Comparison of ENCODE assay signal across 15 cellular contexts in genomic region chr1:18462517-18462916, GRCh38. TPM values are rescaled to one million over a fixed set of nuclear protein-coding genes. Genes with fewer than 3 reads are reported as not detected.
"Had no signal": no experiment of that assay in that cellular context is flagged by ENCODE, and none has a peak within 500 bp of the region (broad histone marks: within the 10 kb centered on the region; RNA-seq: fewer than 3 reads in every experiment).

No MANE protein-coding gene starts in this region.

RNA-seq across cellular contexts. Expression of gene KLHDC7A, which starts 18.2 kb away (rescaled TPM):
- total RNA-seq: activated naive CD4-positive, alpha-beta T cell treated with anti-CD3 and anti-CD28 coated beads for 36 hours; activated naive CD4-positive, alpha-beta T cell treated with anti-CD3 and anti-CD28 coated beads, Interleukin-2, amount 50 U/mL, for 72 hours; activated naive CD8-positive, alpha-beta T cell treated with anti-CD3 and anti-CD28 coated beads for 36 hours; activated naive CD8-positive, alpha-beta T cell treated with anti-CD3 and anti-CD28 coated beads, Interleukin-2, amount 10 ng/mL, durations not matched to agents 7 days and 5 days; activated T-cell treated with anti-CD3 and anti-CD28 coated beads, Interleukin-2, amount 50 U/mL, for 4 hours; activated T-cell treated with anti-CD3 and anti-CD28 coated beads, Interleukin-2, amount 50 U/mL, for 72 hours; activated T-helper 1 cell treated with anti-CD3 and anti-CD28 coated beads, Interleukin-12 subunit alpha, Interleukin-12 subunit beta, Interleukin-2, Interleukin-4 antibody, amounts not matched to agents 30 ng/mL and 10 ng/mL and 1 ng/mL, durations not matched to agents 14 hours and 24 hours and 36 hours; activated T-helper 17 cell treated with anti-CD3 and anti-CD28 coated beads, Interleukin-2, amount 50 U/mL, for 72 hours; activated T-helper 2 cell treated with anti-CD3 and anti-CD28 coated beads, Interferon-gamma antibody, Interleukin-2, Interleukin-4, amounts not matched to agents 10 μg/mL and 5 μg/mL and 100 μg/mL, durations not matched to agents 14 hours and 24 hours and 36 hours; adrenal gland; aorta; ascending aorta; cardiac muscle cell; cardiac septum; cerebellum had no signal
- polyA plus RNA-seq: aorta, cardiac muscle cell had no signal
